ENCODE assay signal across 1 cellular context in the genomic region with DNA sequence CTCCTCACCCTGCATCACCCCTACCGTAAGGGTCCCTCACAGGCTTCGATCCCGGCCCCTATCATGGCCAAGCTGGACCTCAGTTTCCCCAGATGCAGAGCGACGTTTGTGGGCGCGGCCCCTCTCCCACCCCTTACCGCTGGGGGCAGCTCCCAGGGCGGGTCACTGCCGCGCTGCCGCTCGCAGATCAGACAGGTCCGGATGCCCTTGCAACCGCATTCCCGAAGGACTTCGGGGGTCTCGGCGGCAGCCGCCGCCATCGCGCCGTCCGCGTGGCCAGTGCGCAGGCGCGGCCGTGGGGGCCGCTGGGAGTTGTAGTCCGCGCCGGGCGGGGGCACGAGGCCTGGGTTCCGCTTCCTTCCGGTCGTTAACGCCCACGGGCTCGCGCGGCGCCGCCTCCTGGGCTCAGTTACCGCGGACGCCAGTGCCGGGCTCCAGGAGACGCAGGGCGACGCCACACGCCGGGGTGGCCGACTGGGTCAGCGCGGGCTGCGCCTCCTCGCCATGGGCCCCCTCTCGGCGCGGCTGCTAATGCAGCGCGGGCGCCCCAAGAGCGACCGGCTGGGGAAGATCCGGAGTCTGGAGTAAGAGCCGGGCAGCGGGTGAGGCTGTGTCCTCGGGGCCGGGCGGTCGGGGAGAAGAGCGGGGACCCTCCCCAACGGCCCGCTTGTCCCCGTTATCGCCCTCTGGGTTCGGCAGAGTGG.
A peak's percentile ranks its signal among the peaks of the same experiment; 100 is the strongest.
TF ChIP-seq lines count a peak whose summit lies in the region.

Gene ALKBH4, minus strand, starts transcription at position 287 of the 704 bp plus-strand sequence. Its CDS starts 27 bp downstream, at position 260.
Gene LRWD1, plus strand, starts transcription at position 408 of the 704 bp plus-strand sequence. Its CDS starts 97 bp downstream, at position 505.

TF ChIP-seq in HepG2, 621 proteins besides CTCF, POLR2A, EP300 and RAD21 (continues in another document):
- TF ChIP-seq IRF1 (CRISPR knock-in tag; IDR thresholded peaks at IDR 0.05; ENCODE audit: low read depth) (no peak), ZNF550 (CRISPR knock-in tag; IDR thresholded peaks at IDR 0.05; ENCODE audit: borderline replicate concordance) (no peak), ZNF232 (CRISPR knock-in tag; IDR thresholded peaks at IDR 0.05; ENCODE audit: borderline replicate concordance) (no peak), SUZ12 (IDR thresholded peaks at IDR 0.05; ENCODE audit: low read depth, low read length) (peak; percentile 75), ZZZ3 (CRISPR knock-in tag; IDR thresholded peaks at IDR 0.05; ENCODE audit: borderline replicate concordance) (no peak), NONO (IDR thresholded peaks at IDR 0.05) (no peak), NONO (CRISPR knock-in tag; conservative IDR thresholded peaks at IDR 0.05) (peak; percentile 80), SOX13 (IDR thresholded peaks at IDR 0.05) (no peak), SOX13 (CRISPR knock-in tag; conservative IDR thresholded peaks at IDR 0.05 in 1 of 2, IDR thresholded peaks at IDR 0.05 in 1 of 2) (no peak), SRY (CRISPR knock-in tag; IDR thresholded peaks at IDR 0.05) (peak; percentile 31; the same call in 1 of the 2 replicates), ZC3H4 (CRISPR knock-in tag; IDR thresholded peaks at IDR 0.05; ENCODE audit: borderline replicate concordance) (no peak), ISX (CRISPR knock-in tag; conservative IDR thresholded peaks at IDR 0.05) (no peak), CCAR2 (optimal IDR thresholded peaks at IDR 0.05; ENCODE audit: low read depth, low read length) (no peak), SMC3 (IDR thresholded peaks at IDR 0.05; ENCODE audit: low read length) (no peak), MBD4 (IDR thresholded peaks at IDR 0.05; ENCODE audit: borderline replicate concordance, low read length) (no peak), CBFB (CRISPR knock-in tag; IDR thresholded peaks at IDR 0.05) (no peak), RXRA (CRISPR knock-in tag; IDR thresholded peaks at IDR 0.05) (peak; percentile 28; the same call in 1 of the 2 replicates), USF2 (IDR thresholded peaks at IDR 0.05; ENCODE audit: low read depth, low read length) (no peak), USF2 (CRISPR knock-in tag; IDR thresholded peaks at IDR 0.05; ENCODE audit: borderline replicate concordance) (no peak; the same call in 1 of the 2 replicates), ZNF639 (CRISPR knock-in tag; conservative IDR thresholded peaks at IDR 0.05) (0 out of 2 replicates have a peak, but pooled peaks have one; percentile 61), SATB2 (CRISPR knock-in tag; IDR thresholded peaks at IDR 0.05) (no peak), HMGXB3 (CRISPR knock-in tag; IDR thresholded peaks at IDR 0.05; ENCODE audit: borderline replicate concordance) (no peak; the same call in 1 of the 2 replicates), MLX (CRISPR knock-in tag; IDR thresholded peaks at IDR 0.05) (no peak), ZNF329 (CRISPR knock-in tag; IDR thresholded peaks at IDR 0.05; ENCODE audit: low read depth) (0 out of 2 replicates have a peak, but pooled peaks have one; percentile 51), ZNF367 (CRISPR knock-in tag; IDR thresholded peaks at IDR 0.05; ENCODE audit: borderline replicate concordance) (no peak), ZFP82 (CRISPR knock-in tag; IDR thresholded peaks at IDR 0.05; ENCODE audit: borderline replicate concordance) (no peak), NFKB2 (CRISPR knock-in tag; IDR thresholded peaks at IDR 0.05; ENCODE audit: borderline replicate concordance) (no peak), TOPORS (CRISPR knock-in tag; IDR thresholded peaks at IDR 0.05) (peak; percentile 71; the same call in 1 of the 2 replicates), ZNF841 (CRISPR knock-in tag; IDR thresholded peaks at IDR 0.05; ENCODE audit: borderline replicate concordance) (peak; percentile 83; the same call in 1 of the 2 replicates), NFIB (CRISPR knock-in tag; IDR thresholded peaks at IDR 0.05; ENCODE audit: borderline replicate concordance) (no peak), ESRRA (CRISPR knock-in tag; IDR thresholded peaks at IDR 0.05; ENCODE audit: low read depth) (no peak), ZNF24 (IDR thresholded peaks at IDR 0.05) (no peak), ZNF746 (CRISPR knock-in tag; IDR thresholded peaks at IDR 0.05) (peak; percentile 31; the same call in 1 of the 2 replicates), NRL (CRISPR knock-in tag; IDR thresholded peaks at IDR 0.05; ENCODE audit: borderline replicate concordance) (peak; percentile 90; the same call in 1 of the 2 replicates), ONECUT2 (CRISPR knock-in tag; IDR thresholded peaks at IDR 0.05) (no peak), SETDB1 (CRISPR knock-in tag; IDR thresholded peaks at IDR 0.05; ENCODE audit: borderline replicate concordance) (no peak), RBFOX2 (IDR thresholded peaks at IDR 0.05; ENCODE audit: low read depth, low read length) (peak; percentile 91), NR0B2 (CRISPR knock-in tag; IDR thresholded peaks at IDR 0.05) (peak; percentile 63), ZFP36 (IDR thresholded peaks at IDR 0.05; ENCODE audit: borderline replicate concordance, low read depth, low read length, partially characterized antibody) (no peak), ASH2L (IDR thresholded peaks at IDR 0.05; ENCODE audit: insufficient read length, low read depth, low read length) (peak; percentile 78), ZNF430 (CRISPR knock-in tag; IDR thresholded peaks at IDR 0.05) (no peak)
- TF ChIP-seq, protein P1, sequence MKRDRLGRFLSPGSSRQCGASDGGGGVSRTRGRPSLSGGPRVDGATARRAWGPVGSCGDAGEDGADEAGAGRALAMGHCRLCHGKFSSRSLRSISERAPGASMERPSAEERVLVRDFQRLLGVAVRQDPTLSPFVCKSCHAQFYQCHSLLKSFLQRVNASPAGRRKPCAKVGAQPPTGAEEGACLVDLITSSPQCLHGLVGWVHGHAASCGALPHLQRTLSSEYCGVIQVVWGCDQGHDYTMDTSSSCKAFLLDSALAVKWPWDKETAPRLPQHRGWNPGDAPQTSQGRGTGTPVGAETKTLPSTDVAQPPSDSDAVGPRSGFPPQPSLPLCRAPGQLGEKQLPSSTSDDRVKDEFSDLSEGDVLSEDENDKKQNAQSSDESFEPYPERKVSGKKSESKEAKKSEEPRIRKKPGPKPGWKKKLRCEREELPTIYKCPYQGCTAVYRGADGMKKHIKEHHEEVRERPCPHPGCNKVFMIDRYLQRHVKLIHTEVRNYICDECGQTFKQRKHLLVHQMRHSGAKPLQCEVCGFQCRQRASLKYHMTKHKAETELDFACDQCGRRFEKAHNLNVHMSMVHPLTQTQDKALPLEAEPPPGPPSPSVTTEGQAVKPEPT (CRISPR knock-in tag; IDR thresholded peaks at IDR 0.05; ENCODE audit: low read depth), result no peak; the same call in 1 of the 2 replicates
- TF ChIP-seq, protein P2, sequence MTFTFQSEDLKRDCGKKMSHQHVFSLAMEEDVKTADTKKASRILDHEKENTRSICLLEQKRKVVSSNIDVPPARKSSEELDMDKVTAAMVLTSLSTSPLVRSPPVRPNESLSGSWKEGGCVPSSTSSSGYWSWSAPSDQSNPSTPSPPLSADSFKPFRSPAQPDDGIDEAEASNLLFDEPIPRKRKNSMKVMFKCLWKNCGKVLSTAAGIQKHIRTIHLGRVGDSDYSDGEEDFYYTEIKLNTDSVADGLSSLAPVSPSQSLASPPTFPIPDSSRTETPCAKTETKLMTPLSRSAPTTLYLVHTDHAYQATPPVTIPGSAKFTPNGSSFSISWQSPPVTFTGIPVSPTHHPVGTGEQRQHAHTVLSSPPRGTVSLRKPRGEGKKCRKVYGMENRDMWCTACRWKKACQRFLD (CRISPR knock-in tag; IDR thresholded peaks at IDR 0.05; ENCODE audit: borderline replicate concordance), result no peak; the same call in 1 of the 2 replicates
- TF ChIP-seq, protein P3, sequence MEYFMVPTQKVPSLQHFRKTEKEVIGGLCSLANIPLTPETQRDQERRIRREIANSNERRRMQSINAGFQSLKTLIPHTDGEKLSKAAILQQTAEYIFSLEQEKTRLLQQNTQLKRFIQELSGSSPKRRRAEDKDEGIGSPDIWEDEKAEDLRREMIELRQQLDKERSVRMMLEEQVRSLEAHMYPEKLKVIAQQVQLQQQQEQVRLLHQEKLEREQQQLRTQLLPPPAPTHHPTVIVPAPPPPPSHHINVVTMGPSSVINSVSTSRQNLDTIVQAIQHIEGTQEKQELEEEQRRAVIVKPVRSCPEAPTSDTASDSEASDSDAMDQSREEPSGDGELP (IDR thresholded peaks at IDR 0.05; ENCODE audit: borderline replicate concordance, low read depth), result no peak
- TF ChIP-seq, protein P4, sequence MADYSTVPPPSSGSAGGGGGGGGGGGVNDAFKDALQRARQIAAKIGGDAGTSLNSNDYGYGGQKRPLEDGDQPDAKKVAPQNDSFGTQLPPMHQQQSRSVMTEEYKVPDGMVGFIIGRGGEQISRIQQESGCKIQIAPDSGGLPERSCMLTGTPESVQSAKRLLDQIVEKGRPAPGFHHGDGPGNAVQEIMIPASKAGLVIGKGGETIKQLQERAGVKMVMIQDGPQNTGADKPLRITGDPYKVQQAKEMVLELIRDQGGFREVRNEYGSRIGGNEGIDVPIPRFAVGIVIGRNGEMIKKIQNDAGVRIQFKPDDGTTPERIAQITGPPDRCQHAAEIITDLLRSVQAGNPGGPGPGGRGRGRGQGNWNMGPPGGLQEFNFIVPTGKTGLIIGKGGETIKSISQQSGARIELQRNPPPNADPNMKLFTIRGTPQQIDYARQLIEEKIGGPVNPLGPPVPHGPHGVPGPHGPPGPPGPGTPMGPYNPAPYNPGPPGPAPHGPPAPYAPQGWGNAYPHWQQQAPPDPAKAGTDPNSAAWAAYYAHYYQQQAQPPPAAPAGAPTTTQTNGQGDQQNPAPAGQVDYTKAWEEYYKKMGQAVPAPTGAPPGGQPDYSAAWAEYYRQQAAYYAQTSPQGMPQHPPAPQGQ (CRISPR knock-in tag; IDR thresholded peaks at IDR 0.05; ENCODE audit: borderline replicate concordance), result no peak
